2 cellular contexts compared by ENCODE assay signal in genomic region chr10:73460897-73461296, GRCh38.
TF ChIP-seq lines count a peak whose summit lies in the region.

No MANE protein-coding gene starts in this region.

TF ChIP-seq in GM12891, 5 proteins besides CTCF, POLR2A, EP300 and RAD21 (continued from another document):
- no peak for TF ChIP-seq POLR2AphosphoS5 (IDR thresholded peaks at IDR 0.05; ENCODE audit: low read depth, low read length)
- TF ChIP-seq POU2F2 (IDR thresholded peaks at IDR 0.05; ENCODE audit: low read depth, low read length), result no peak
- no peak for TF ChIP-seq PAX5 (IDR thresholded peaks at IDR 0.05; ENCODE audit: insufficient read depth, low read length, severe bottlenecking)
- TF ChIP-seq SPI1 (IDR thresholded peaks at IDR 0.05; ENCODE audit: low read depth, low read length), result no peak
TF ChIP-seq in GM12891: peak in this region for 0.

TF ChIP-seq in WTC11, 78 proteins besides CTCF, POLR2A, EP300 and RAD21:
- TF ChIP-seq CDX4 (CRISPR knock-in tag; IDR thresholded peaks at IDR 0.05; ENCODE audit: borderline replicate concordance) (no peak), ERG (CRISPR knock-in tag; IDR thresholded peaks at IDR 0.05) (no peak), NR1H2 (CRISPR knock-in tag; IDR thresholded peaks at IDR 0.05) (no peak), ELF4 (CRISPR knock-in tag; IDR thresholded peaks at IDR 0.05; ENCODE audit: low read depth) (no peak), NFE2L1 (CRISPR knock-in tag; IDR thresholded peaks at IDR 0.05) (no peak), PRRX2 (CRISPR knock-in tag; IDR thresholded peaks at IDR 0.05) (no peak), HMGA2 (CRISPR knock-in tag; IDR thresholded peaks at IDR 0.05) (no peak), GRHL2 (CRISPR knock-in tag; IDR thresholded peaks at IDR 0.05; ENCODE audit: insufficient replicate concordance, severe bottlenecking) (no peak), IRF1 (CRISPR knock-in tag; IDR thresholded peaks at IDR 0.05) (no peak), NR3C1 (CRISPR knock-in tag; conservative IDR thresholded peaks at IDR 0.05; ENCODE audit: low read depth) (no peak), E2F4 (CRISPR knock-in tag; IDR thresholded peaks at IDR 0.05; ENCODE audit: borderline replicate concordance, low read depth) (no peak), ZNF263 (CRISPR knock-in tag; IDR thresholded peaks at IDR 0.05; ENCODE audit: low read depth) (no peak), ZNF121 (CRISPR knock-in tag; IDR thresholded peaks at IDR 0.05) (no peak), RORB (CRISPR knock-in tag; IDR thresholded peaks at IDR 0.05) (no peak), STAT6 (CRISPR knock-in tag; conservative IDR thresholded peaks at IDR 0.05; ENCODE audit: low read depth) (no peak)
